ENCODE assay signal across 1 cellular context in the genomic region with DNA sequence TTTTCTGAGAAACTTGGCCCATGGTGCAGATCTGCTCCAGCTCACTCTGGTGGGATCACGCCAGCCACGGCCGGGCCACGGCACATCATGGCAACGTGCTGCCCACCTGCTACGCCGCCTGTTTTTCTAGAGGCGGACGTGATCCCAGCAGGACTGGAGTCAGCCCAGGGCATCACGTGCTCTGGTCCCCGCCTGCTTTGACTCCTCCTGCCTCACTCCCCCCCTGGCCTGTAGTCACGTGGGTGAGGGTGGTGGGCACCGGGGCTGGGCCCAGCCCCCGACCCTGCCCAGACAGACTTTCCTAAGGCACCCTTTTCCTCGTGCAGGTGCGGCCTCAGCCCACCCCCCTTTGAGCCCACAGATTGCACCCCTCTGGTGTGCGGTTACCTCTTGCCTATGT. TPM values are rescaled to one million over a fixed set of nuclear protein-coding genes. Genes with fewer than 3 reads are reported as not detected.
"Had no signal": no experiment of that assay in that cellular context is flagged by ENCODE, and none has a peak within 500 bp of the region (broad histone marks: within the 10 kb centered on the region; RNA-seq: fewer than 3 reads in every experiment).

No MANE protein-coding gene starts in this region.

RNA-seq across cellular contexts. Expression of a gene that starts 0.7 kb away (rescaled TPM):
- polyA plus RNA-seq: immature natural killer cell had no signal
